ENCODE assay signal across 31 cellular contexts in the genomic region with DNA sequence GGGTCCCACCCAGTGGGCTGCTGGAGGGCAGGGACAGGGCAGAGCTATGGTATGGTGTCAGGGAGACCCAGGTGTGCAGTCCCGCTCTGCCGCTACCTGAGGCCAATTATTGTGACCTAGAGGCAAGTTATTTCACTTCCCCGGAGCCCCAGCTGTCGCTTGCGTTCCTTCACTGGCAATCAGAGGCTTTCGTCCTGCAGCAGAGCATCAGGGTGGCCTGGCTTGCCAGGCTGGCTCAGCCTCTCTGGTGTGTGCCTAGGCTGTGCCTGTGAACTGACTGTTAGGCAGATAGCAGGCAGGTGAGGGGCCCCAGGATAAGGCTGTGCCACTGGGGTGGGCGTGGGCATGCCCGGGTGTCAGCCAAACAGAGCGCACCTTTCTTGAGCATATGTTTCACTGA. TPM values are rescaled to one million over a fixed set of nuclear protein-coding genes. Genes with fewer than 3 reads are reported as not detected.
"Had no signal": no experiment of that assay in that cellular context is flagged by ENCODE, and none has a peak within 500 bp of the region (broad histone marks: within the 10 kb centered on the region; RNA-seq: fewer than 3 reads in every experiment).

No MANE protein-coding gene starts in this region.

- H3K36me3 ChIP-seq: breast epithelium, esophagus squamous epithelium, prostate gland, transverse colon, uterus had no signal

- H3K4me3 ChIP-seq: breast epithelium, esophagus squamous epithelium, hepatocyte, prostate gland, smooth muscle cell, testis, transverse colon, uterus had no signal

- H3K9me3 ChIP-seq: breast epithelium, esophagus squamous epithelium, prostate gland, testis, transverse colon, uterus had no signal

- H3K36me3 Mint-ChIP-seq: activated CD4-positive, alpha-beta memory T cell treated with anti-CD3 and anti-CD28 coated beads for 36 hours; activated naive CD4-positive, alpha-beta T cell treated with anti-CD3 and anti-CD28 coated beads, Interleukin-2, amount 50 U/mL, for 24 hours; memory B cell had no signal

- H3K27ac ChIP-seq: breast epithelium, epithelial cell of prostate, esophagus squamous epithelium, hepatocyte, prostate gland, testis, transverse colon, uterus had no signal

- H3K4me1 ChIP-seq: breast epithelium, prostate gland, testis, uterus had no signal

- H3K4me3 Mint-ChIP-seq: activated CD4-positive, alpha-beta memory T cell treated with anti-CD3 and anti-CD28 coated beads for 36 hours; activated naive CD4-positive, alpha-beta T cell treated with anti-CD3 and anti-CD28 coated beads, Interleukin-2, amount 50 U/mL, for 24 hours; activated naive CD8-positive, alpha-beta T cell treated with anti-CD3 and anti-CD28 coated beads, Interleukin-2, amount 50 U/mL, for 24 hours; activated T-cell treated with anti-CD3 and anti-CD28 coated beads, Interleukin-2, amount 50 U/mL, for 24 hours; central memory CD8-positive, alpha-beta T cell; memory B cell; naive thymus-derived CD8-positive, alpha-beta T cell; neural crest cell had no signal

- ATAC-seq: activated CD4-positive, CD25-positive, alpha-beta regulatory T cell treated with anti-CD3 and anti-CD28 coated beads, Interleukin-2, amount 50 U/mL, for 24 hours; activated naive CD8-positive, alpha-beta T cell treated with anti-CD3 and anti-CD28 coated beads, Interleukin-2, amount 50 U/mL, for 24 hours; left colon; naive thymus-derived CD8-positive, alpha-beta T cell had no signal

- H3K9me3 Mint-ChIP-seq: activated CD4-positive, alpha-beta memory T cell treated with anti-CD3 and anti-CD28 coated beads for 36 hours; activated naive CD4-positive, alpha-beta T cell treated with anti-CD3 and anti-CD28 coated beads, Interleukin-2, amount 50 U/mL, for 24 hours; activated naive CD8-positive, alpha-beta T cell treated with anti-CD3 and anti-CD28 coated beads, Interleukin-2, amount 50 U/mL, for 24 hours; activated T-cell treated with anti-CD3 and anti-CD28 coated beads, Interleukin-2, amount 50 U/mL, for 24 hours; central memory CD8-positive, alpha-beta T cell; memory B cell; naive thymus-derived CD8-positive, alpha-beta T cell; neural crest cell had no signal

- H3K27me3 ChIP-seq: breast epithelium, hepatocyte, testis, transverse colon, uterus had no signal

- DNase-seq: activated CD4-positive, alpha-beta memory T cell treated with anti-CD3 and anti-CD28 coated beads for 36 hours; activated CD4-positive, alpha-beta T cell treated with anti-CD3 and anti-CD28 coated beads for 48 hours; activated CD8-positive, alpha-beta memory T cell treated with anti-CD3 and anti-CD28 coated beads, Interleukin-2, amount 50 U/mL, for 4 hours; activated naive CD8-positive, alpha-beta T cell treated with anti-CD3 and anti-CD28 coated beads, Interleukin-2, amount 50 U/mL, for 24 hours; activated T-cell treated with anti-CD3 and anti-CD28 coated beads, Interleukin-2, amount 50 U/mL, for 24 hours; amygdala; dermis blood vessel endothelial cell; effector CD4-positive, alpha-beta T cell; esophagus squamous epithelium; foreskin melanocyte; islet precursor cell; left colon; midbrain; naive thymus-derived CD8-positive, alpha-beta T cell; occipital lobe; retina; stimulated activated naive CD4-positive, alpha-beta T cell treated with Interleukin-2 at 50 U/mL for 16 hours; transverse colon; uterus had no signal

- H3K27me3 Mint-ChIP-seq: central memory CD8-positive, alpha-beta T cell had no signal

- H3K4me2 ChIP-seq: hepatocyte, smooth muscle cell had no signal

- H3K27ac Mint-ChIP-seq: activated CD4-positive, alpha-beta memory T cell treated with anti-CD3 and anti-CD28 coated beads for 36 hours; activated naive CD4-positive, alpha-beta T cell treated with anti-CD3 and anti-CD28 coated beads, Interleukin-2, amount 50 U/mL, for 24 hours; activated naive CD8-positive, alpha-beta T cell treated with anti-CD3 and anti-CD28 coated beads, Interleukin-2, amount 50 U/mL, for 24 hours; activated T-cell treated with anti-CD3 and anti-CD28 coated beads, Interleukin-2, amount 50 U/mL, for 24 hours; memory B cell had no signal

RNA-seq across cellular contexts. Expression of gene B3GAT1, which starts 48.9 kb away (rescaled TPM):
- total RNA-seq: dermis blood vessel endothelial cell, glomerular endothelial cell, smooth muscle cell had no signal
- polyA plus RNA-seq: naive thymus-derived CD8-positive, alpha-beta T cell; smooth muscle cell had no signal
